Comparison of ENCODE assay signal across 11 cellular contexts in genomic region chr1:160664573-160665051, GRCh38. TPM values are rescaled to one million over a fixed set of nuclear protein-coding genes. Genes with fewer than 3 reads are reported as not detected.
DNase-seq lines count a peak whose midpoint lies in the region; ATAC-seq and TF ChIP-seq lines count a peak whose summit lies in the region.
"Had no signal": no experiment of that assay in that cellular context is flagged by ENCODE, and none has a peak within 500 bp of the region (broad histone marks: within the 10 kb centered on the region; RNA-seq: fewer than 3 reads in every experiment).

No MANE protein-coding gene starts in this region.

- peaks cover 44 to 49% of the 10 kb centered on the region in 2 donors for H3K4me1 ChIP-seq in naive thymus-derived CD4-positive, alpha-beta T cell (ENCODE audit: control insufficient read depth in 2 of 2, insufficient read depth in 2 of 2, low read length in 2 of 2)

- H3K36me3 Mint-ChIP-seq in naive thymus-derived CD4-positive, alpha-beta T cell = peaks cover 0 to 31% (median under 1%) of the 10 kb centered on the region in 5 donors
- H3K36me3 Mint-ChIP-seq in osteocyte (ENCODE audit: unreplicated experiment) = no peaks in the 10 kb centered on the region

- H3K27ac ChIP-seq in KOPT-K1 (ENCODE audit: low read depth, low read length, poor library complexity, severe bottlenecking) = peak overlapping the region; percentile 67
- peak overlapping the region; percentile 10 for H3K27ac ChIP-seq in naive thymus-derived CD4-positive, alpha-beta T cell (ENCODE audit: low read depth, low read length)
- H3K27ac ChIP-seq: GM23248 had no signal

- H3K9me3 Mint-ChIP-seq in naive thymus-derived CD4-positive, alpha-beta T cell = peaks cover 0 to 10% (median 0%) of the 10 kb centered on the region in 11 donors
- H3K9me3 Mint-ChIP-seq in osteocyte (ENCODE audit: unreplicated experiment) = peaks cover 6% of the 10 kb centered on the region

- ATAC-seq in GM18870 (IDR thresholded peaks at IDR 0.05; ENCODE audit: unreplicated experiment) = peak; percentile 59
- peak; percentile 82 for ATAC-seq in GM21619 (IDR thresholded peaks at IDR 0.05; ENCODE audit: unreplicated experiment)
- peak; percentile 84 for ATAC-seq in naive thymus-derived CD4-positive, alpha-beta T cell

- H3K4me1 Mint-ChIP-seq in naive thymus-derived CD4-positive, alpha-beta T cell = peaks cover 52 to 84% (median 71%) of the 10 kb centered on the region in 7 donors
- no peaks in the 10 kb centered on the region for H3K4me1 Mint-ChIP-seq in osteocyte (ENCODE audit: unreplicated experiment)

- H3K27ac Mint-ChIP-seq in naive thymus-derived CD4-positive, alpha-beta T cell = peak overlapping the region; percentile 77 to 96 (median 89)
- no peak overlapping the region for H3K27ac Mint-ChIP-seq in osteocyte (ENCODE audit: unreplicated experiment)

- POLR2A ChIA-PET in naive thymus-derived CD4-positive, alpha-beta T cell (lab: Charles Lee) = interaction anchor here (0.6 to 4.0 kb wide), 11 partner anchors 9 to 132 kb away, joined by 3 to 24 read pairs (median 4); partner anchors contain the start of genes LY9 and SLAMF1

- peak overlapping the region; percentile 22 for H3K4me3 ChIP-seq in naive thymus-derived CD4-positive, alpha-beta T cell (ENCODE audit: low read length)
- H3K4me3 ChIP-seq: GM23248 had no signal

- peak in 4 of 9 donors; percentile 44 to 59 (median 46) for DNase-seq in naive thymus-derived CD4-positive, alpha-beta T cell
- DNase-seq in osteocyte (ENCODE audit: extremely low spot score, unreplicated experiment) (no peak), RPMI8226 (no peak), NCI-H1105 treated with DMSO at 0.1 percent for 48 hours (lab: John Stamatoyannopoulos, UW) (no peak)
- DNase-seq: GM23248, head of caudate nucleus, NCI-H69, right cardiac atrium had no signal

- H3K4me3 Mint-ChIP-seq in naive thymus-derived CD4-positive, alpha-beta T cell = peak overlapping the region; percentile 53 to 87 (median 76)
- no peak overlapping the region for H3K4me3 Mint-ChIP-seq in osteocyte (ENCODE audit: unreplicated experiment)

- CTCF ChIA-PET in naive thymus-derived CD4-positive, alpha-beta T cell (lab: Charles Lee) = interaction anchor here (0.5 to 2.7 kb wide), 5 partner anchors 10 to 332 kb away, joined by 4 to 15 read pairs (median 5); no protein-coding TSS in a partner anchor

- no peaks in the 10 kb centered on the region for H3K27me3 ChIP-seq in naive thymus-derived CD4-positive, alpha-beta T cell (ENCODE audit: control insufficient read depth in 2 of 2, insufficient read depth in 2 of 2, low read length in 2 of 2)

- H3K27me3 Mint-ChIP-seq in naive thymus-derived CD4-positive, alpha-beta T cell = no peaks in the 10 kb centered on the region
- H3K27me3 Mint-ChIP-seq in osteocyte (ENCODE audit: unreplicated experiment) = peaks cover 13% of the 10 kb centered on the region

- peaks cover 15% of the 10 kb centered on the region for H3K9me3 ChIP-seq in KOPT-K1 (ENCODE audit: insufficient read depth, low read length, poor library complexity, severe bottlenecking)
- no peaks in the 10 kb centered on the region for H3K9me3 ChIP-seq in naive thymus-derived CD4-positive, alpha-beta T cell (ENCODE audit: control insufficient read depth in 2 of 3, low read length in 3 of 3)

- no peak for TF ChIP-seq CTCF in osteocyte (IDR thresholded peaks at IDR 0.05)

- intact Hi-C loops in naive thymus-derived CD4-positive, alpha-beta T cell (cut with micrococcal nuclease) = loop anchor here (1.0 to 2.0 kb wide), 4 partner anchors 9 to 37 kb away; partner anchors contain the start of gene SLAMF1 (in 1 of the 2)

- H3K36me3 ChIP-seq in KOPT-K1 (ENCODE audit: insufficient read depth, low read length) = no peaks in the 10 kb centered on the region
- H3K36me3 ChIP-seq in naive thymus-derived CD4-positive, alpha-beta T cell (ENCODE audit: control insufficient read depth in 2 of 3, insufficient read depth in 3 of 3, low read length in 3 of 3) = no peaks in the 10 kb centered on the region

RNA-seq across cellular contexts. Expression of gene SLAMF1, which starts 17.8 kb away (rescaled TPM):
- total RNA-seq in naive thymus-derived CD4-positive, alpha-beta T cell = 10 to 100 TPM; 18.3 to 90.3 (median 31.9) TPM
- polyA plus RNA-seq in naive thymus-derived CD4-positive, alpha-beta T cell = 10 to 100 TPM; 14.6 to 17.4 TPM
- not detected in 2 replicates for total RNA-seq in osteocyte
- total RNA-seq: GM23248 had no signal
- polyA plus RNA-seq: GM23248 had no signal

RNA-seq across cellular contexts. Expression of gene CD48, which starts 47.0 kb away (rescaled TPM):
- total RNA-seq in naive thymus-derived CD4-positive, alpha-beta T cell = 100 to 1,000 TPM; 253 to 438 (median 358) TPM
- polyA plus RNA-seq in naive thymus-derived CD4-positive, alpha-beta T cell = 100 to 1,000 TPM; 200 to 223 TPM
- not detected in 2 replicates for total RNA-seq in osteocyte
- total RNA-seq: GM23248 had no signal
- polyA plus RNA-seq: GM23248 had no signal

Comparison
In these comparisons a context has a peak if more than half of its experiments do, and no peak if none do; other contexts are left out.
1. RNA of gene SLAMF1, which starts 17.8 kb away (total RNA-seq): 18.3 to 90.3 TPM in naive thymus-derived CD4-positive, alpha-beta T cell; not detected in osteocyte; every median in the first group is over 10 times any median in the second.
2. RNA of gene CD48, which starts 47.0 kb away (total RNA-seq): 253 to 438 TPM in naive thymus-derived CD4-positive, alpha-beta T cell; not detected in osteocyte; every median in the first group is over 100 times any median in the second.
3. Peak in every context shown above with its lines, with median percentiles within 50 percentile points of each other: ATAC-seq.